In the genomic region with DNA sequence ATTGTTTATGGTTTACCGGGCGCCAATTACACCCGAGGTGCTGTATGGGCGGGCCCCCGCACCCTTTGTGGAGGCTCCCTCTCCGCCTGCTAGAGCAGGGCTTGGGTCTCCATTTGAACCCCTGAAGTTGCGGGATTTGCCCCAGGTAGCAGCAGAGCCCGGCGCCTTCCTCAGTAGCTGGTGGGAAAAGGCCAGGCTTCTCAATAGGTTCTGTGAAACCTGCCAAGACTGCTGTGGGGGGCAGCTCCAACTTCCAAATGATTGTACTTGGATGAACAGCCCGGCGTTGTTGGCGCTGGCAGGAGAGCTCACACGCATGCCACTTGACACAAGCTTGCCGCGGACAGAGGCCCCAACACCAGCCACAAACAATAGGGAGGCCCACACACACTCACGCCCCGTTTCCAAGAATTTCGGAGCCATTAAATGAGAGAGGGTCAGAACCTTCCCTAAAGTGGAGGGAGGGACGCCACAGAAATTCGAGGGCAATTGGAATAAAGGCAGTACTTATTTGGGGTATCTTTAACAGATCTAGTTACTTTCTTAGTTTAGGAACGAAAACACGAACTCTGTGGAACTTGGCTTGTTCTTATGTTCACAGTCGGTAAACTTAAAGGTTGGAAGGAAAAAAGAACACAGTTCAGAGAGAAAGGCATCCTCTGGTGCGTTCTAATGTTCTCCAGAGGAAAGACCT, we compare ENCODE assay signal across 10 cellular contexts. TPM values are rescaled to one million over a fixed set of nuclear protein-coding genes. Genes with fewer than 3 reads are reported as not detected.
DNase-seq lines count a peak whose midpoint lies in the region; ATAC-seq and TF ChIP-seq lines count a peak whose summit lies in the region.
"Had no signal": no experiment of that assay in that cellular context is flagged by ENCODE, and none has a peak within 500 bp of the region (broad histone marks: within the 10 kb centered on the region; RNA-seq: fewer than 3 reads in every experiment).

No MANE protein-coding gene starts in this region.

- H3K36me3 ChIP-seq in left lung (no peaks in the 10 kb centered on the region), stomach smooth muscle (ENCODE audit: control insufficient read depth in 2 of 2, insufficient read depth in 2 of 2, low read length in 2 of 2) (no peaks in the 10 kb centered on the region)

- H3K9ac ChIP-seq in stomach smooth muscle (ENCODE audit: low read length in 2 of 2) = peak overlapping the region; percentile 41 to 69

- H3K27ac Mint-ChIP-seq in activated naive CD8-positive, alpha-beta T cell treated with anti-CD3 and anti-CD28 coated beads, Interleukin-2, amount 50 U/mL, for 24 hours = no peak overlapping the region

- H3K9me3 ChIP-seq in left lung (no peaks in the 10 kb centered on the region), stomach smooth muscle (ENCODE audit: control insufficient read depth in 2 of 2, low read length in 2 of 2) (no peaks in the 10 kb centered on the region)

- TF ChIP-seq CTCF in astrocyte of the spinal cord (IDR thresholded peaks at IDR 0.05; ENCODE audit: low read depth, low read length) = no peak
- no peak for TF ChIP-seq CTCF in left lung (IDR thresholded peaks at IDR 0.05)

- H3K4me3 ChIP-seq in astrocyte of the spinal cord (ENCODE audit: low read depth, low read length) (peak overlapping the region; percentile 30), left lung (peak overlapping the region; percentile 57 to 59), stomach smooth muscle (ENCODE audit: low read length in 2 of 2) (peak overlapping the region; percentile 38 to 77)

- no peak for ATAC-seq in left lung
- no peak for ATAC-seq in activated naive CD8-positive, alpha-beta T cell treated with anti-CD3 and anti-CD28 coated beads, Interleukin-2, amount 50 U/mL, for 24 hours

- H3K36me3 Mint-ChIP-seq in activated naive CD8-positive, alpha-beta T cell treated with anti-CD3 and anti-CD28 coated beads, Interleukin-2, amount 50 U/mL, for 24 hours (ENCODE audit: low read depth) = no peaks in the 10 kb centered on the region

- peak overlapping the region; percentile 37 to 70 for H3K27ac ChIP-seq in left lung
- H3K27ac ChIP-seq in stomach smooth muscle (ENCODE audit: low read length) = peak overlapping the region; percentile 87

- peaks cover 58% of the 10 kb centered on the region for H3K27me3 Mint-ChIP-seq in activated naive CD8-positive, alpha-beta T cell treated with anti-CD3 and anti-CD28 coated beads, Interleukin-2, amount 50 U/mL, for 24 hours

- DNase-seq in NCI-H1105 treated with DMSO at 0.1 percent for 48 hours (lab: John Stamatoyannopoulos, UW) (peak; percentile 23), NCI-H1105 (lab: John Stamatoyannopoulos, UW) (no peak), astrocyte of the spinal cord (ENCODE audit: low read depth, low spot score) (no peak), left lung (peak; percentile 57 to 79), NCI-H2029 (lab: John Stamatoyannopoulos, UW) (no peak), OCI-M2 (lab: John Stamatoyannopoulos, UW; ENCODE audit: unreplicated experiment) (no peak)
- no peak for DNase-seq in activated naive CD8-positive, alpha-beta T cell treated with anti-CD3 and anti-CD28 coated beads, Interleukin-2, amount 50 U/mL, for 24 hours
- DNase-seq: activated CD4-positive, alpha-beta T cell treated with anti-CD3 and anti-CD28 coated beads for 4 hours; stimulated activated CD4-positive, alpha-beta T cell treated with anti-CD3 and anti-CD28 coated beads, Interleukin-4, amount 100 ng/mL, for 4 hours had no signal

- H3K27me3 ChIP-seq in left lung (peaks cover 0 to 51% of the 10 kb centered on the region in 2 donors), stomach smooth muscle (ENCODE audit: control insufficient read depth in 1 of 2, insufficient read depth in 2 of 2, low read length in 2 of 2) (no peaks in the 10 kb centered on the region)

- H3K4me3 Mint-ChIP-seq in activated naive CD8-positive, alpha-beta T cell treated with anti-CD3 and anti-CD28 coated beads, Interleukin-2, amount 50 U/mL, for 24 hours = no peak overlapping the region

- in situ Hi-C loops in astrocyte of the spinal cord (cut with HindIII; ENCODE audit: low sequenced_read_pairs) = no loop called here

- intact Hi-C loops in left lung (cut with DNase I) = no loop called here

- peaks cover 14% of the 10 kb centered on the region for H3K4me1 Mint-ChIP-seq in activated naive CD8-positive, alpha-beta T cell treated with anti-CD3 and anti-CD28 coated beads, Interleukin-2, amount 50 U/mL, for 24 hours

- H3K4me1 ChIP-seq in left lung (peaks cover 28 to 57% of the 10 kb centered on the region in 2 donors), stomach smooth muscle (ENCODE audit: control insufficient read depth, insufficient read depth, low read length) (peaks cover 68% of the 10 kb centered on the region)

- H3K9me3 Mint-ChIP-seq in activated naive CD8-positive, alpha-beta T cell treated with anti-CD3 and anti-CD28 coated beads, Interleukin-2, amount 50 U/mL, for 24 hours = no peaks in the 10 kb centered on the region

RNA-seq across cellular contexts. Expression of a gene that starts 1.4 kb away (rescaled TPM):
- total RNA-seq in left lung = 10 to 100 TPM in 1 of 2 donors, 1 to 10 TPM in 1; 8.1 to 23.7 TPM

Comparison
In these comparisons a context has a peak if more than half of its experiments do, and no peak if none do; other contexts are left out.
1. DNase-seq: peak in NCI-H1105 treated with DMSO at 0.1 percent for 48 hours (single experiment) and left lung (2 of 2); none in NCI-H1105 (single experiment), astrocyte of the spinal cord (single experiment), NCI-H2029 (single experiment), OCI-M2 (single experiment) and activated naive CD8-positive, alpha-beta T cell treated with anti-CD3 and anti-CD28 coated beads, Interleukin-2, amount 50 U/mL, for 24 hours (single experiment).
2. Peak in every context shown above with its lines, with median percentiles within 50 percentile points of each other: H3K4me3 ChIP-seq.